ENCODE assay signal across 1 cellular context in genomic region chr15:69225355-69226027, GRCh38.
TF ChIP-seq lines count a peak whose summit lies in the region.

No MANE protein-coding gene starts in this region.

TF ChIP-seq in WTC11, 78 proteins besides CTCF, POLR2A, EP300 and RAD21 (continued from another document):
- no peak for TF ChIP-seq ZBTB43 (CRISPR knock-in tag; IDR thresholded peaks at IDR 0.05)
- no peak for TF ChIP-seq IRF2 (CRISPR knock-in tag; IDR thresholded peaks at IDR 0.05; ENCODE audit: borderline replicate concordance, low read depth)
- no peak for TF ChIP-seq ZNF121 (CRISPR knock-in tag; IDR thresholded peaks at IDR 0.05)
- TF ChIP-seq MYBL2 (CRISPR knock-in tag; IDR thresholded peaks at IDR 0.05), result no peak
- TF ChIP-seq JUN (CRISPR knock-in tag; IDR thresholded peaks at IDR 0.05), result no peak
- TF ChIP-seq USF1 (CRISPR knock-in tag; IDR thresholded peaks at IDR 0.05), result no peak
- no peak for TF ChIP-seq PREB (CRISPR knock-in tag; IDR thresholded peaks at IDR 0.05; ENCODE audit: borderline replicate concordance)
- no peak for TF ChIP-seq GABPB1 (CRISPR knock-in tag; IDR thresholded peaks at IDR 0.05)
